9 cellular contexts compared by ENCODE assay signal in the genomic region with DNA sequence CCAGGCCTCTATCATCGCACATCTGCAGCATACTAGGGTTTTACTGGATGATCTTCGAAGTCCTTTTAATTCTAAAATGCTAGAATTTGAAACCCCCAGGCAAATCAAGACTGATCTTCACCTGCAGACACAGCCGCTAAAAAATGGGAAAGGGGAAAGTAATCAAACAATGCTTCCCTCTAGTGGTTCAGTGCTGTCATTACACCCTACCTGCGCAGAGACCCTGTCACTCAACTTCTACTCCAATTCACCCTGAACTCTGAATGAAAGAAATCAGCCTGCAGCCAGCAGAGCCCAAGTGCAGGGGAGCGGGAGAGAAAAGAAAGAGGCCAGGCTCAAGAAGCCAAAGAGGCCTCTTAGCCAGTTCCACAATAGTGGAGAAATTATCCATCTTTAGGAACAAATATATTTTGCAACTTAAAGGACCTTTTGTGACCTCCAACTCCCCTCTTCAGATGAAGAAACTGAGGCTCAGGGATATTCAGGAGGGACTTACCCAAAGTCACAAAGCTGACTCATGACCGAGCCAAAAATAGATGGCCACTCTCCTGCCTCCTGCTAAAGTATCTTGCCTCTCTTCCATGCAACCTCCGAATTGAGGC. TPM values are rescaled to one million over a fixed set of nuclear protein-coding genes. Genes with fewer than 3 reads are reported as not detected.
DNase-seq lines count a peak whose midpoint lies in the region; ATAC-seq, FAIRE-seq and TF ChIP-seq lines count a peak whose summit lies in the region.
"Had no signal": no experiment of that assay in that cellular context is flagged by ENCODE, and none has a peak within 500 bp of the region (broad histone marks: within the 10 kb centered on the region; RNA-seq: fewer than 3 reads in every experiment).

No MANE protein-coding gene starts in this region.

- H3K4me1 ChIP-seq in SJCRH30 (no peaks in the 10 kb centered on the region), K562 (replicated peaks in 1 of 2; ENCODE audit: control insufficient read depth in 2 of 2, insufficient read depth in 2 of 2, low read length in 2 of 2) (no peaks in the 10 kb centered on the region)

- H3K9me1 ChIP-seq in K562 (ENCODE audit: control insufficient read depth, insufficient read depth, low read length), result no peaks in the 10 kb centered on the region

- H4K20me1 ChIP-seq in K562 (replicated peaks; ENCODE audit: control insufficient read depth, insufficient read depth, low read length), result 0 out of 2 replicates have a peak, but pooled peaks cover 4% of the 10 kb centered on the region

- no peak overlapping the region for H3K4me3 ChIP-seq in SJCRH30
- no peak overlapping the region for H3K4me3 ChIP-seq in K562
- H3K4me3 ChIP-seq in kidney epithelial cell (ENCODE audit: low read depth, low read length), result no peak overlapping the region
- H3K4me3 ChIP-seq: skin epidermis had no signal

- WGBS in K562 (ENCODE audit: insufficient coverage, low coverage, missing lambda C conversion rate), result 15% methylated on average over 7 of the region's 7 CpGs

- H3K36me3 ChIP-seq in SJCRH30 (no peaks in the 10 kb centered on the region), K562 (ENCODE audit: control insufficient read depth, insufficient read depth, low read length) (no peaks in the 10 kb centered on the region; the same call in 2 of the 3 replicates), kidney epithelial cell (ENCODE audit: control insufficient read depth, insufficient read depth, low read length) (peaks cover 1% of the 10 kb centered on the region)

- TF ChIP-seq CTCF in K562 (IDR thresholded peaks at IDR 0.05 in 2 of 3, conservative IDR thresholded peaks at IDR 0.05 in 1 of 3; ENCODE audit: insufficient read depth in 2 of 3, low read depth in 1 of 3, low read length in 3 of 3), result peak; percentile 77 to 88 (median 82)
- peak; percentile 89 for TF ChIP-seq CTCF in kidney epithelial cell (IDR thresholded peaks at IDR 0.05; ENCODE audit: insufficient read depth, low read length, poor library complexity, severe bottlenecking)

- DNase-seq in DMS79 treated with DMSO at 0.1 percent for 48 hours (lab: John Stamatoyannopoulos, UW) (peak; percentile 65), DMS79 (lab: John Stamatoyannopoulos, UW) (no peak), SJCRH30 (peak; percentile 19 to 70), K562 (ENCODE audit: extremely low read depth in 1 of 4, low spot score in 3 of 4) (peak; percentile 49 to 77 (median 69)), kidney epithelial cell (ENCODE audit: low read depth) (no peak)
- DNase-seq in stimulated activated naive CD8-positive, alpha-beta T cell treated with anti-CD3 and anti-CD28 coated beads, Interleukin-15, Interleukin-2, amounts not matched to agents 100 U/mL and 50 U/mL, for 24 hours, result peak; percentile 17

- no peaks in the 10 kb centered on the region for H3K9me3 ChIP-seq in SJCRH30 (replicated peaks)
- no peaks in the 10 kb centered on the region for H3K9me3 ChIP-seq in K562 (replicated peaks; ENCODE audit: control insufficient read depth, insufficient read depth, low read depth, low read length)

- in situ Hi-C loops in K562 (cut with MboI), result loop anchor here (5.0 kb wide), 2 partner anchors 213 to 383 kb away; no protein-coding TSS in a partner anchor

- no peak overlapping the region for H3K9ac ChIP-seq in K562 (ENCODE audit: insufficient read depth in 1 of 2, low read depth in 2 of 2, low read length in 2 of 2)

- CTCF ChIA-PET in K562 (lab: Yijun Ruan, JAX; ENCODE audit: low intra/inter-chr PET ratio), result interaction anchor here (1.1 to 3.9 kb wide), 5 partner anchors 219 to 381 kb away, joined by 3 to 42 read pairs (median 8); no protein-coding TSS in a partner anchor

- FAIRE-seq in K562 (lab: Jason Lieb, UNC), result peak; percentile 97

- no peak overlapping the region for H2AFZ ChIP-seq in K562 (ENCODE audit: low read depth, low read length)

- POLR2A ChIA-PET in K562 (lab: Yijun Ruan, JAX), result no interaction called here

- ATAC-seq in K562 (peak; percentile 79), HG03354 (IDR thresholded peaks at IDR 0.05; ENCODE audit: poor library complexity, severe bottlenecking, unreplicated experiment) (no peak)
- ATAC-seq in stimulated activated naive CD8-positive, alpha-beta T cell treated with anti-CD3 and anti-CD28 coated beads, Interleukin-15, Interleukin-2, amounts not matched to agents 100 U/mL and 50 U/mL, for 24 hours, result no peak

- H3K4me2 ChIP-seq in K562 (ENCODE audit: insufficient read depth, low read length), result no peak overlapping the region

- intact Hi-C loops in K562 (cut with micrococcal nuclease), result loop anchor here (1.0 kb wide), 3 partner anchors 220 to 381 kb away; no protein-coding TSS in a partner anchor

- no TSS peak for BruUV-seq in K562 (replicated peaks; lab: Mats Ljungman, UMichigan)

- no peak for TF ChIP-seq EP300 in Ishikawa (IDR thresholded peaks at IDR 0.05; ENCODE audit: borderline replicate concordance)
- TF ChIP-seq EP300 in K562 (IDR thresholded peaks at IDR 0.05; ENCODE audit: low read length), result no peak

- H3K79me2 ChIP-seq in K562 (ENCODE audit: control insufficient read depth, insufficient read depth, low read length), result no peaks in the 10 kb centered on the region

- TF ChIP-seq RAD21 in Ishikawa (IDR thresholded peaks at IDR 0.05; ENCODE audit: low read depth) (peak; percentile 66), K562 (CRISPR knock-in tag; conservative IDR thresholded peaks at IDR 0.05 in 1 of 2, IDR thresholded peaks at IDR 0.05 in 1 of 2) (peak; percentile 63 to 67)

- H3K27ac ChIP-seq in SJCRH30 (no peak overlapping the region), K562 (ENCODE audit: extremely low read depth, low read depth, low read length) (no peak overlapping the region)
- H3K27ac ChIP-seq: skin epidermis had no signal

- no peak for TF ChIP-seq POLR2A in K562 (conservative IDR thresholded peaks at IDR 0.05)

- H3K27me3 ChIP-seq in SJCRH30 (no peaks in the 10 kb centered on the region), K562 (ENCODE audit: control insufficient read depth in 2 of 2, insufficient read depth in 2 of 2, low read length in 2 of 2) (no peaks in the 10 kb centered on the region), kidney epithelial cell (ENCODE audit: control insufficient read depth, insufficient read depth, low read length) (no peaks in the 10 kb centered on the region)

TF ChIP-seq in Ishikawa, 13 proteins besides CTCF, POLR2A, EP300 and RAD21:
- TF ChIP-seq EGR1 (IDR thresholded peaks at IDR 0.05) (no peak), TAF1 (IDR thresholded peaks at IDR 0.05; ENCODE audit: low read depth) (no peak), ZBTB7A (IDR thresholded peaks at IDR 0.05; ENCODE audit: low read depth) (no peak), CREB1 (IDR thresholded peaks at IDR 0.05; ENCODE audit: low read depth) (no peak), FOXM1 (IDR thresholded peaks at IDR 0.05; ENCODE audit: borderline replicate concordance, low read depth) (no peak), TEAD4 (IDR thresholded peaks at IDR 0.05) (no peak), CEBPB (IDR thresholded peaks at IDR 0.05) (no peak), NFIC (IDR thresholded peaks at IDR 0.05) (no peak), YY1 (IDR thresholded peaks at IDR 0.05; ENCODE audit: low read depth) (no peak)
- TF ChIP-seq, protein P1, sequence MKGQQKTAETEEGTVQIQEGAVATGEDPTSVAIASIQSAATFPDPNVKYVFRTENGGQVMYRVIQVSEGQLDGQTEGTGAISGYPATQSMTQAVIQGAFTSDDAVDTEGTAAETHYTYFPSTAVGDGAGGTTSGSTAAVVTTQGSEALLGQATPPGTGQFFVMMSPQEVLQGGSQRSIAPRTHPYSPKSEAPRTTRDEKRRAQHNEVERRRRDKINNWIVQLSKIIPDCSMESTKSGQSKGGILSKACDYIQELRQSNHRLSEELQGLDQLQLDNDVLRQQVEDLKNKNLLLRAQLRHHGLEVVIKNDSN (IDR thresholded peaks at IDR 0.05), result no peak

TF ChIP-seq in K562, 482 proteins besides CTCF, POLR2A, EP300 and RAD21 (continues in another document):
- TF ChIP-seq MEIS2 (IDR thresholded peaks at IDR 0.05; ENCODE audit: partially characterized antibody) (peak; percentile 52), TFAP4 (CRISPR knock-in tag; IDR thresholded peaks at IDR 0.05; ENCODE audit: borderline replicate concordance) (no peak), NR2C2 (CRISPR knock-in tag; IDR thresholded peaks at IDR 0.05) (no peak), NR2C2 (tag; IDR thresholded peaks at IDR 0.05) (no peak), TAF7 (tag; IDR thresholded peaks at IDR 0.05) (no peak), SIX5 (IDR thresholded peaks at IDR 0.05; ENCODE audit: borderline replicate concordance in 1 of 2, insufficient read depth in 1 of 2, low read depth in 1 of 2, low read length in 2 of 2) (no peak), C11orf30 (IDR thresholded peaks at IDR 0.05; ENCODE audit: low read depth) (no peak), CREM (IDR thresholded peaks at IDR 0.05; ENCODE audit: low read depth) (0 out of 2 replicates have a peak, but pooled peaks have one; percentile 38)

RNA-seq across cellular contexts. Expression of gene SERGEF, which starts 33.0 kb away (rescaled TPM):
- total RNA-seq in SJCRH30 (2014; rRNA removed; shearing (Covaris generic)), result 13.2 and 27.5 TPM in 2 replicates
- 39.9 and 64.0 TPM in 2 replicates for total RNA-seq in K562 (2011; cell fraction: chromatin; rRNA removed; ENCODE audit: low replicate concordance)
- total RNA-seq in K562 (2011; cell fraction: nucleolus; rRNA removed), result 20.0 and 23.5 TPM in 2 replicates
- 23.7 and 32.1 TPM in 2 replicates for total RNA-seq in K562 (2011; cell fraction: nucleoplasm; rRNA removed)
- 17.4 and 25.1 TPM in 2 replicates for total RNA-seq in K562 (2014; rRNA removed)
- 25.6 and 30.4 TPM in 2 replicates for total RNA-seq in K562 (2014; rRNA removed; fragmentation: Illumina TruSeq; extraction: Trizol)
- total RNA-seq in K562 (2015; rRNA removed; fragmentation: Illumina TruSeq; extraction: Trizol), result 21.1 and 23.1 TPM in 2 replicates
- total RNA-seq in K562 (2021), result 28.0 and 31.4 TPM in 2 replicates
- polyA plus RNA-seq in K562 (2011; rRNA removed), result 16.1 and 19.2 TPM in 2 replicates
- 13.6 and 16.2 TPM in 2 replicates for polyA plus RNA-seq in K562 (2011; cell fraction: cytosol; rRNA removed)
- 14.1 and 20.3 TPM in 2 replicates for polyA plus RNA-seq in K562 (2011; cell fraction: nucleus; rRNA removed)
- polyA plus RNA-seq in K562 (2012), result 28.4 and 48.0 TPM in 2 replicates
- 19.9 and 23.2 TPM in 2 replicates for polyA plus RNA-seq in K562 (2014; fragmentation: Illumina TruSeq; extraction: Trizol)
- polyA plus RNA-seq in K562 (2014; fragmentation: Nextera tagmentation; extraction: Ambion mirVana), result 10 to 100 TPM; 10.2 to 20.4 TPM
- 14.1 and 15.3 TPM in 2 replicates for polyA plus RNA-seq in K562 (2014; rRNA removed)
- polyA minus RNA-seq in K562 (2011; rRNA and poly(A)+ RNA removed), result 39.8 and 45.0 TPM in 2 replicates
- 7.5 and 13.9 TPM in 2 replicates for polyA minus RNA-seq in K562 (2011; cell fraction: cytosol; rRNA and poly(A)+ RNA removed)
- 20.9 and 24.0 TPM in 2 replicates for polyA minus RNA-seq in K562 (2011; cell fraction: nucleus; rRNA and poly(A)+ RNA removed)
- 20.5 and 27.0 TPM in 2 replicates for total RNA-seq in kidney epithelial cell

Comparison
In these comparisons a context has a peak if more than half of its experiments do, and no peak if none do; other contexts are left out.
1. DNase-seq: peak in DMS79 treated with DMSO at 0.1 percent for 48 hours (single experiment), SJCRH30 (2 of 2), K562 (4 of 4) and stimulated activated naive CD8-positive, alpha-beta T cell treated with anti-CD3 and anti-CD28 coated beads, Interleukin-15, Interleukin-2, amounts not matched to agents 100 U/mL and 50 U/mL, for 24 hours (single experiment); none in DMS79 (single experiment) and kidney epithelial cell (single experiment).